2 cellular contexts compared by ENCODE assay signal in the genomic region with DNA sequence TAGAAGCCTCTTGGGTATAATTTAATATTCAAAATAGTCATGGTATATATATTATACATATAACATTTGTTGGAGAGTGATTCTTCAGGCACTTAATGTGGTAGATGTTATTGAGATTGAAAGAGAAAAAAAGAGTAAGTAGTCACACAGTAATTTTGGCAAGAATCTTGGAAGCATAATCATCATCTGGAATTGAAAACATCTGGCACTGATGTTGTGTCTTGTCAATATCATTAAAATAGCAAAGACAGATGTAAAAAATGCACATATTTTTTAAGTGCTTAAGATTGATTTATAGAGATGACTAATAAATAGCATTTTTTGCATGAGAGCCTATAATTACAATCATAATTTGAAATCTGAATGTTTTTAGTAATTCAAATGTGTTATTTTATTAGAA.
TF ChIP-seq lines count a peak whose summit lies in the region.

No MANE protein-coding gene starts in this region.

TF ChIP-seq in SK-N-SH, 30 proteins besides CTCF, POLR2A, EP300 and RAD21 (continued from another document and continues in another):
- TF ChIP-seq, protein P1, sequence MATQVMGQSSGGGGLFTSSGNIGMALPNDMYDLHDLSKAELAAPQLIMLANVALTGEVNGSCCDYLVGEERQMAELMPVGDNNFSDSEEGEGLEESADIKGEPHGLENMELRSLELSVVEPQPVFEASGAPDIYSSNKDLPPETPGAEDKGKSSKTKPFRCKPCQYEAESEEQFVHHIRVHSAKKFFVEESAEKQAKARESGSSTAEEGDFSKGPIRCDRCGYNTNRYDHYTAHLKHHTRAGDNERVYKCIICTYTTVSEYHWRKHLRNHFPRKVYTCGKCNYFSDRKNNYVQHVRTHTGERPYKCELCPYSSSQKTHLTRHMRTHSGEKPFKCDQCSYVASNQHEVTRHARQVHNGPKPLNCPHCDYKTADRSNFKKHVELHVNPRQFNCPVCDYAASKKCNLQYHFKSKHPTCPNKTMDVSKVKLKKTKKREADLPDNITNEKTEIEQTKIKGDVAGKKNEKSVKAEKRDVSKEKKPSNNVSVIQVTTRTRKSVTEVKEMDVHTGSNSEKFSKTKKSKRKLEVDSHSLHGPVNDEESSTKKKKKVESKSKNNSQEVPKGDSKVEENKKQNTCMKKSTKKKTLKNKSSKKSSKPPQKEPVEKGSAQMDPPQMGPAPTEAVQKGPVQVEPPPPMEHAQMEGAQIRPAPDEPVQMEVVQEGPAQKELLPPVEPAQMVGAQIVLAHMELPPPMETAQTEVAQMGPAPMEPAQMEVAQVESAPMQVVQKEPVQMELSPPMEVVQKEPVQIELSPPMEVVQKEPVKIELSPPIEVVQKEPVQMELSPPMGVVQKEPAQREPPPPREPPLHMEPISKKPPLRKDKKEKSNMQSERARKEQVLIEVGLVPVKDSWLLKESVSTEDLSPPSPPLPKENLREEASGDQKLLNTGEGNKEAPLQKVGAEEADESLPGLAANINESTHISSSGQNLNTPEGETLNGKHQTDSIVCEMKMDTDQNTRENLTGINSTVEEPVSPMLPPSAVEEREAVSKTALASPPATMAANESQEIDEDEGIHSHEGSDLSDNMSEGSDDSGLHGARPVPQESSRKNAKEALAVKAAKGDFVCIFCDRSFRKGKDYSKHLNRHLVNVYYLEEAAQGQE (IDR thresholded peaks at IDR 0.05; ENCODE audit: low read depth, low read length), result no peak
- TF ChIP-seq IRF3 (IDR thresholded peaks at IDR 0.05; ENCODE audit: low read depth, low read length) (no peak), NRF1 (IDR thresholded peaks at IDR 0.05; ENCODE audit: low read depth, low read length) (no peak), CHD2 (IDR thresholded peaks at IDR 0.05; ENCODE audit: low read length, partially characterized antibody) (no peak), RXRA (IDR thresholded peaks at IDR 0.05; ENCODE audit: borderline replicate concordance, low read depth) (no peak), EZH2phosphoT487 (IDR thresholded peaks at IDR 0.05; ENCODE audit: borderline replicate concordance, low read depth) (no peak), GABPA (IDR thresholded peaks at IDR 0.05; ENCODE audit: low read depth) (no peak), GATA2 (CRISPR knock-in tag; IDR thresholded peaks at IDR 0.05) (no peak), TAF1 (IDR thresholded peaks at IDR 0.05; ENCODE audit: borderline replicate concordance, low read depth, low read length) (no peak), FOSL2 (IDR thresholded peaks at IDR 0.05; ENCODE audit: borderline replicate concordance, low read depth) (peak; percentile 31; the same call in 1 of the 2 replicates), JUND (IDR thresholded peaks at IDR 0.05) (peak; percentile 73), PBX3 (IDR thresholded peaks at IDR 0.05) (peak; percentile 89), POLR2AphosphoS5 (IDR thresholded peaks at IDR 0.05; ENCODE audit: low read depth, low read length) (0 out of 2 replicates have a peak, but pooled peaks have one; percentile 23), ZBTB33 (IDR thresholded peaks at IDR 0.05; ENCODE audit: borderline replicate concordance, low read depth) (no peak), SIN3A (IDR thresholded peaks at IDR 0.05; ENCODE audit: borderline replicate concordance, low read depth, low read length) (no peak), TEAD4 (IDR thresholded peaks at IDR 0.05; ENCODE audit: borderline replicate concordance, insufficient read depth) (peak; percentile 60; the same call in 1 of the 2 replicates), FOXJ3 (CRISPR knock-in tag; IDR thresholded peaks at IDR 0.05) (no peak), MEF2A (IDR thresholded peaks at IDR 0.05; ENCODE audit: borderline replicate concordance, low read depth) (no peak), TCF12 (IDR thresholded peaks at IDR 0.05) (peak; percentile 95), USF2 (IDR thresholded peaks at IDR 0.05; ENCODE audit: borderline replicate concordance, low read depth, low read length) (no peak), MAX (IDR thresholded peaks at IDR 0.05; ENCODE audit: low read depth) (no peak)

TF ChIP-seq in SK-N-SH treated with all-trans-retinoic acid at 6 μM for 48 hours, 23 proteins besides CTCF, POLR2A, EP300 and RAD21 (continued from another document):
- no peak for TF ChIP-seq ESRRG (CRISPR knock-in tag; IDR thresholded peaks at IDR 0.05)
- TF ChIP-seq, protein P2, sequence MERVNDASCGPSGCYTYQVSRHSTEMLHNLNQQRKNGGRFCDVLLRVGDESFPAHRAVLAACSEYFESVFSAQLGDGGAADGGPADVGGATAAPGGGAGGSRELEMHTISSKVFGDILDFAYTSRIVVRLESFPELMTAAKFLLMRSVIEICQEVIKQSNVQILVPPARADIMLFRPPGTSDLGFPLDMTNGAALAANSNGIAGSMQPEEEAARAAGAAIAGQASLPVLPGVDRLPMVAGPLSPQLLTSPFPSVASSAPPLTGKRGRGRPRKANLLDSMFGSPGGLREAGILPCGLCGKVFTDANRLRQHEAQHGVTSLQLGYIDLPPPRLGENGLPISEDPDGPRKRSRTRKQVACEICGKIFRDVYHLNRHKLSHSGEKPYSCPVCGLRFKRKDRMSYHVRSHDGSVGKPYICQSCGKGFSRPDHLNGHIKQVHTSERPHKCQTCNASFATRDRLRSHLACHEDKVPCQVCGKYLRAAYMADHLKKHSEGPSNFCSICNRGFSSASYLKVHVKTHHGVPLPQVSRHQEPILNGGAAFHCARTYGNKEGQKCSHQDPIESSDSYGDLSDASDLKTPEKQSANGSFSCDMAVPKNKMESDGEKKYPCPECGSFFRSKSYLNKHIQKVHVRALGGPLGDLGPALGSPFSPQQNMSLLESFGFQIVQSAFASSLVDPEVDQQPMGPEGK (CRISPR knock-in tag; IDR thresholded peaks at IDR 0.05; ENCODE audit: borderline replicate concordance), result no peak
- TF ChIP-seq SNAI2 (CRISPR knock-in tag; IDR thresholded peaks at IDR 0.05), result no peak
- no peak for TF ChIP-seq TSHZ2 (CRISPR knock-in tag; IDR thresholded peaks at IDR 0.05)
- no peak for TF ChIP-seq ZNF8 (CRISPR knock-in tag; IDR thresholded peaks at IDR 0.05)
- no peak for TF ChIP-seq RARB (CRISPR knock-in tag; IDR thresholded peaks at IDR 0.05)
- TF ChIP-seq, protein P3, sequence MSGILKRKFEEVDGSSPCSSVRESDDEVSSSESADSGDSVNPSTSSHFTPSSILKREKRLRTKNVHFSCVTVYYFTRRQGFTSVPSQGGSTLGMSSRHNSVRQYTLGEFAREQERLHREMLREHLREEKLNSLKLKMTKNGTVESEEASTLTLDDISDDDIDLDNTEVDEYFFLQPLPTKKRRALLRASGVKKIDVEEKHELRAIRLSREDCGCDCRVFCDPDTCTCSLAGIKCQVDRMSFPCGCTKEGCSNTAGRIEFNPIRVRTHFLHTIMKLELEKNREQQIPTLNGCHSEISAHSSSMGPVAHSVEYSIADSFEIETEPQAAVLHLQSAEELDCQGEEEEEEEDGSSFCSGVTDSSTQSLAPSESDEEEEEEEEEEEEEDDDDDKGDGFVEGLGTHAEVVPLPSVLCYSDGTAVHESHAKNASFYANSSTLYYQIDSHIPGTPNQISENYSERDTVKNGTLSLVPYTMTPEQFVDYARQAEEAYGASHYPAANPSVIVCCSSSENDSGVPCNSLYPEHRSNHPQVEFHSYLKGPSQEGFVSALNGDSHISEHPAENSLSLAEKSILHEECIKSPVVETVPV (CRISPR knock-in tag; IDR thresholded peaks at IDR 0.05), result no peak
- no peak for TF ChIP-seq OSR1 (CRISPR knock-in tag; IDR thresholded peaks at IDR 0.05)
- TF ChIP-seq ZNF565 (CRISPR knock-in tag; conservative IDR thresholded peaks at IDR 0.05; ENCODE audit: low read depth), result no peak
- TF ChIP-seq ZNF70 (CRISPR knock-in tag; IDR thresholded peaks at IDR 0.05), result no peak
- no peak for TF ChIP-seq PPARA (CRISPR knock-in tag; IDR thresholded peaks at IDR 0.05; ENCODE audit: borderline replicate concordance)
- no peak for TF ChIP-seq GLIS3 (CRISPR knock-in tag; IDR thresholded peaks at IDR 0.05)
